Comparison of ENCODE assay signal across 21 cellular contexts in genomic region chr22:20056161-20056560, GRCh38.
"Had no signal": no experiment of that assay in that cellular context is flagged by ENCODE, and none has a peak within 500 bp of the region (broad histone marks: within the 10 kb centered on the region; RNA-seq: fewer than 3 reads in every experiment).

No MANE protein-coding gene starts in this region.

- H3K4me1 ChIP-seq: psoas muscle, testis, tibial artery had no signal

- DNase-seq: cerebellar nuclear complex; cortex of kidney; effector memory CD8-positive, alpha-beta T cell; kidney; mucosa of descending colon; naive B cell; nucleus accumbens; ovary; psoas muscle; right cardiac atrium; spleen; stimulated activated CD4-positive, alpha-beta T cell treated with anti-CD3 and anti-CD28 coated beads, Interleukin-4, amount 100 ng/mL, for 4 hours; stimulated activated naive CD8-positive, alpha-beta T cell treated with anti-CD3 and anti-CD28 coated beads, Interleukin-15, Interleukin-2, amounts not matched to agents 100 U/mL and 50 U/mL, for 24 hours; substantia nigra; testis; tibial artery had no signal

- H3K27ac ChIP-seq: ovary, psoas muscle, skin epidermis, spleen, testis, tibial artery had no signal

- FAIRE-seq: frontal cortex, kidney had no signal

- ATAC-seq: effector memory CD8-positive, alpha-beta T cell; left lobe of liver; mucosa of descending colon; natural killer cell treated with Interleukin-12 subunit alpha and Interleukin-12 subunit beta and Interleukin-15 and Interleukin-18, amount 100 ng/mL, for 72 hours; right cardiac atrium; stimulated activated memory B cell treated with anti-CD40 and anti-IgM and Interleukin-4, amounts not matched to agents 10 μg/mL and 1 μg/mL and 100 μg/mL, for 72 hours; stimulated activated naive CD8-positive, alpha-beta T cell treated with anti-CD3 and anti-CD28 coated beads, Interleukin-15, Interleukin-2, amounts not matched to agents 100 U/mL and 50 U/mL, for 24 hours had no signal

- H3K4me3 ChIP-seq: mucosa of descending colon, ovary, psoas muscle, skin epidermis, spleen, testis, tibial artery had no signal

- H3K9me3 ChIP-seq: mucosa of descending colon, ovary, psoas muscle, spleen, testis, tibial artery had no signal

- H3K27me3 ChIP-seq: ovary, spleen, testis, tibial artery had no signal

- H3K36me3 ChIP-seq: ovary had no signal
